In the genomic region with DNA sequence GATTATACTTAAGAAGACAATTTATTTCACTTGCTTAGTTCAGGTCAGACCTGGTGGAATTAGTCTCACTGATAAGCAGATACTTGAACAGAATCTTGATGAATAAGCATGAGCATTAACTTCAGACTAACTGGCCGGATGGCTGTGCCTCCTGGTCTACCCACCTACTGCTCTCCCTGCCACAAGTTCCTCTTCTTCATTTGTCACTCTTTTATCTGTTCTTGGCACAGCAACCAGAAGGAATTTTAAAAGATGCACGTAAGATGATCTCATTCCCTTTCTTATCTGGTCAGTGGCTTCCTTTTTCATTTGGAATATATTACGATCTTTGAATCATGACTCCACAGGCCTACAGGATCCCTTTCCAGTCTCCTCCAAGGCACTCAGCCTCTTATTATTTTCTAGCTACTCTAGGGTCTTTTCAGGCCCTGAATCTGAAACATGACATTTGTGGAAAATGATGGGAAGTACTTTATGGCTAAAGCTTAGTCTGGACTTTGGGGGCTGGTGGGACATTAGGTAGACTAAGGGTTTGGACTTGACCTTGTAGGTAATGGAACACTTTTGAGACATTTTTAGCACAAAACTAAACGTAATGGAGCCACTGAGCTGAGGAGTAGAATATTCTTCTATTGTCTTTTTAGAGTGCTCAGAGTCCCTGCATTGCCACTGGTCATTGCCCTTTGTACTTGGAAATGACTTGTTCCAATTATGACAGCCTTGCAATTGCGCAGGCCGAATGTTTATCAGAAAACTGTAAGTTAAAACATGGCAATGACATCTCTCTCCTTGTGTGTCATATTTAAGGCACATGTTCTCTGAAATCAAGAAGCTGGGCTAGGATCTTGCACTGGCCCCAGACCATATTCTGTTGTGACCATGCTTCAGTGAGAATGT, we compare ENCODE assay signal across 19 cellular contexts. TPM values are rescaled to one million over a fixed set of nuclear protein-coding genes. Genes with fewer than 3 reads are reported as not detected.
DNase-seq lines count a peak whose midpoint lies in the region; ATAC-seq, FAIRE-seq and TF ChIP-seq lines count a peak whose summit lies in the region.
"Had no signal": no experiment of that assay in that cellular context is flagged by ENCODE, and none has a peak within 500 bp of the region (broad histone marks: within the 10 kb centered on the region; RNA-seq: fewer than 3 reads in every experiment).

No MANE protein-coding gene starts in this region.

- H3K27ac ChIP-seq in endothelial cell of umbilical vein (ENCODE audit: insufficient read depth, low read depth, low read length) = no peak overlapping the region

- no peaks in the 10 kb centered on the region for H3K27me3 ChIP-seq in endothelial cell of umbilical vein (ENCODE audit: control insufficient read depth in 2 of 2, insufficient read depth in 2 of 2, low read length in 2 of 2)

- H3K9me1 ChIP-seq in endothelial cell of umbilical vein (replicated peaks; ENCODE audit: control insufficient read depth, extremely low read depth, insufficient read depth, low read length) = no peaks in the 10 kb centered on the region

- in situ Hi-C loops in GM13976 (cut with MboI; ENCODE audit: low sequenced_read_pairs, unreplicated experiment) = no loop called here

- TF ChIP-seq CTCF in endothelial cell of umbilical vein (IDR thresholded peaks at IDR 0.05; ENCODE audit: extremely low read depth in 1 of 2, insufficient read depth in 1 of 2, low read depth in 1 of 2, low read length in 2 of 2) (no peak), nephron progenitor cell (IDR thresholded peaks at IDR 0.05) (no peak), GM13976 (IDR thresholded peaks at IDR 0.05; ENCODE audit: borderline replicate concordance, control extremely low read depth, extremely low read depth, insufficient read depth, missing control alignments) (no peak)

- DNase-seq in Kasumi-1 (lab: John Stamatoyannopoulos, UW) (peak; percentile 82 to 85), SKM-1 (lab: John Stamatoyannopoulos, UW; ENCODE audit: unreplicated experiment) (peak; percentile 63), endothelial cell of umbilical vein (ENCODE audit: low read depth, low spot score) (no peak), nephron progenitor cell (no peak), GM13976 (ENCODE audit: low spot score) (no peak), NCI-H1105 (lab: John Stamatoyannopoulos, UW) (no peak)
- no peak for DNase-seq in T-helper 2 cell treated with Interferon-gamma antibody and Interleukin-4, amounts not matched to agents 5 μg/mL and 100 μg/mL, for 36 hours (ENCODE audit: low spot score)
- DNase-seq: CD8-positive, alpha-beta T cell; DND-41; GF-D8; IMR-90; NCI-H1048; NCI-H2107; NCI-H345; NCI-H69; NK-92 treated with Interleukin-12 subunit alpha and Interleukin-12 subunit beta, amount 100 ng/mL, for 24 hours; PC-3 had no signal

- POLR2A ChIA-PET in endothelial cell of umbilical vein (lab: Charles Lee) = no interaction called here

- ATAC-seq in HG02870 (IDR thresholded peaks at IDR 0.05; ENCODE audit: unreplicated experiment) = no peak
- ATAC-seq: CD8-positive, alpha-beta T cell; PC-3; Right ventricle myocardium inferior had no signal

- no peaks in the 10 kb centered on the region for H3K9me3 ChIP-seq in endothelial cell of umbilical vein (replicated peaks; ENCODE audit: control insufficient read depth, insufficient read depth, low read length)

- no peak overlapping the region for H3K4me3 ChIP-seq in endothelial cell of umbilical vein (replicated peaks in 1 of 3; ENCODE audit: insufficient read depth in 1 of 3, low read depth in 1 of 3, low read length in 3 of 3)

- H3K27ac Mint-ChIP-seq in nephron progenitor cell = peak overlapping the region; percentile 13
- H3K27ac Mint-ChIP-seq in T-helper 2 cell treated with Interferon-gamma antibody and Interleukin-4, amounts not matched to agents 5 μg/mL and 100 μg/mL, for 36 hours = no peak overlapping the region
- H3K27ac Mint-ChIP-seq: CD8-positive, alpha-beta T cell had no signal

- H3K4me1 Mint-ChIP-seq in nephron progenitor cell = peaks cover 36% of the 10 kb centered on the region
- no peaks in the 10 kb centered on the region for H3K4me1 Mint-ChIP-seq in T-helper 2 cell treated with Interferon-gamma antibody and Interleukin-4, amounts not matched to agents 5 μg/mL and 100 μg/mL, for 36 hours (ENCODE audit: low read depth)

- dilution Hi-C loops in endothelial cell of umbilical vein (cut with MboI; ENCODE audit: extremely low pct_ligation_motif_present, low sequenced_read_pairs) = no loop called here

- peak; percentile 33 for FAIRE-seq in endothelial cell of umbilical vein (lab: Jason Lieb, UNC)

- H3K4me2 ChIP-seq in endothelial cell of umbilical vein (ENCODE audit: insufficient read depth, low read length) = no peak overlapping the region

- no peaks in the 10 kb centered on the region for H3K9me3 Mint-ChIP-seq in nephron progenitor cell
- H3K9me3 Mint-ChIP-seq in T-helper 2 cell treated with Interferon-gamma antibody and Interleukin-4, amounts not matched to agents 5 μg/mL and 100 μg/mL, for 36 hours = no peaks in the 10 kb centered on the region
- H3K9me3 Mint-ChIP-seq: CD8-positive, alpha-beta T cell had no signal

- peaks cover 3% of the 10 kb centered on the region for H3K27me3 Mint-ChIP-seq in nephron progenitor cell (ENCODE audit: low read depth, poor library complexity)
- peaks cover 7% of the 10 kb centered on the region for H3K27me3 Mint-ChIP-seq in T-helper 2 cell treated with Interferon-gamma antibody and Interleukin-4, amounts not matched to agents 5 μg/mL and 100 μg/mL, for 36 hours (ENCODE audit: low read depth)

- H3K36me3 Mint-ChIP-seq in nephron progenitor cell (ENCODE audit: low read depth) = peaks cover 5% of the 10 kb centered on the region
- no peaks in the 10 kb centered on the region for H3K36me3 Mint-ChIP-seq in T-helper 2 cell treated with Interferon-gamma antibody and Interleukin-4, amounts not matched to agents 5 μg/mL and 100 μg/mL, for 36 hours (ENCODE audit: low read depth)
- H3K36me3 Mint-ChIP-seq: CD8-positive, alpha-beta T cell had no signal

- H4K20me1 ChIP-seq in endothelial cell of umbilical vein (replicated peaks; ENCODE audit: control insufficient read depth, extremely low read depth, insufficient read depth, low read length) = no peaks in the 10 kb centered on the region

- no peak for TF ChIP-seq POLR2A in endothelial cell of umbilical vein (IDR thresholded peaks at IDR 0.05; ENCODE audit: low read depth, low read length)

- no peak overlapping the region for H3K9ac ChIP-seq in endothelial cell of umbilical vein (replicated peaks; ENCODE audit: extremely low read depth, insufficient read depth, low read length)

- H3K36me3 ChIP-seq in endothelial cell of umbilical vein (ENCODE audit: control insufficient read depth in 2 of 2, extremely low read depth in 1 of 2, insufficient read depth in 2 of 2, low read length in 2 of 2) = no peaks in the 10 kb centered on the region

- intact Hi-C loops in endothelial cell of umbilical vein (cut with micrococcal nuclease) = no loop called here

- H2AFZ ChIP-seq in endothelial cell of umbilical vein (ENCODE audit: low read depth, low read length) = no peak overlapping the region

- CTCF ChIA-PET in endothelial cell of umbilical vein (lab: Charles Lee) = interaction anchor here (1.8 kb wide), 1 partner anchor 10 kb away, joined by 7 read pairs; no protein-coding TSS in a partner anchor

- H3K4me3 Mint-ChIP-seq in nephron progenitor cell = no peak overlapping the region
- no peak overlapping the region for H3K4me3 Mint-ChIP-seq in T-helper 2 cell treated with Interferon-gamma antibody and Interleukin-4, amounts not matched to agents 5 μg/mL and 100 μg/mL, for 36 hours
- H3K4me3 Mint-ChIP-seq: CD8-positive, alpha-beta T cell had no signal

- no TSS peak for BruUV-seq in endothelial cell of umbilical vein (replicated peaks; lab: Mats Ljungman, UMichigan)

- peaks cover 43% of the 10 kb centered on the region for H3K79me2 ChIP-seq in endothelial cell of umbilical vein (ENCODE audit: control insufficient read depth, insufficient read depth, low read length)

- H3K4me1 ChIP-seq in endothelial cell of umbilical vein (ENCODE audit: control insufficient read depth, extremely low read depth, insufficient read depth, low read length) = peaks cover 3% of the 10 kb centered on the region

TF ChIP-seq in endothelial cell of umbilical vein, 7 proteins besides CTCF, POLR2A, EP300 and RAD21:
- TF ChIP-seq FOS (IDR thresholded peaks at IDR 0.05; ENCODE audit: borderline replicate concordance, insufficient read depth, low read length) (no peak), JUN (IDR thresholded peaks at IDR 0.05; ENCODE audit: borderline replicate concordance, insufficient read depth, insufficient read length, low read depth) (no peak), MYC (IDR thresholded peaks at IDR 0.05; ENCODE audit: low read depth, low read length) (no peak), POLR2AphosphoS5 (IDR thresholded peaks at IDR 0.05; ENCODE audit: insufficient read depth, low read depth, low read length) (no peak), EZH2 (IDR thresholded peaks at IDR 0.05; ENCODE audit: borderline replicate concordance, low read depth, low read length, severe bottlenecking) (no peak), MAX (IDR thresholded peaks at IDR 0.05; ENCODE audit: insufficient read depth, insufficient read length) (no peak), GATA2 (IDR thresholded peaks at IDR 0.05; ENCODE audit: insufficient read depth, insufficient read length, low read depth, low read length) (no peak)

RNA-seq across cellular contexts. Expression of gene ST6GALNAC3, which starts 16.0 kb away (rescaled TPM):
- 44.0 and 48.3 TPM in 2 replicates for total RNA-seq in endothelial cell of umbilical vein
- polyA plus RNA-seq in endothelial cell of umbilical vein = 6.6 and 7.6 TPM in 2 replicates
- polyA plus RNA-seq in endothelial cell of umbilical vein (2011; cell fraction: cytosol; rRNA removed) = 10.8 and 12.3 TPM in 2 replicates
- polyA plus RNA-seq in endothelial cell of umbilical vein (2011; cell fraction: nucleus; rRNA removed) = 14.1 and 15.5 TPM in 2 replicates
- 17.2 and 30.4 TPM in 2 replicates for polyA plus RNA-seq in endothelial cell of umbilical vein (2012)
- polyA minus RNA-seq in endothelial cell of umbilical vein = 48.5 and 63.2 TPM in 2 replicates
- polyA minus RNA-seq in endothelial cell of umbilical vein (2011; cell fraction: cytosol; rRNA and poly(A)+ RNA removed) = not detected
- polyA minus RNA-seq in endothelial cell of umbilical vein (2011; cell fraction: nucleus; rRNA and poly(A)+ RNA removed) = 58.2 and 103 TPM in 2 replicates
- total RNA-seq: PC-3 had no signal

Comparison
In these comparisons a context has a peak if more than half of its experiments do, and no peak if none do; other contexts are left out.
1. DNase-seq: peak in Kasumi-1 (2 of 2) and SKM-1 (single experiment); none in endothelial cell of umbilical vein (single experiment), nephron progenitor cell (single experiment), GM13976 (single experiment), NCI-H1105 (single experiment) and T-helper 2 cell treated with Interferon-gamma antibody and Interleukin-4, amounts not matched to agents 5 μg/mL and 100 μg/mL, for 36 hours (single experiment).